ENCODE assay signal across 23 cellular contexts in the genomic region with DNA sequence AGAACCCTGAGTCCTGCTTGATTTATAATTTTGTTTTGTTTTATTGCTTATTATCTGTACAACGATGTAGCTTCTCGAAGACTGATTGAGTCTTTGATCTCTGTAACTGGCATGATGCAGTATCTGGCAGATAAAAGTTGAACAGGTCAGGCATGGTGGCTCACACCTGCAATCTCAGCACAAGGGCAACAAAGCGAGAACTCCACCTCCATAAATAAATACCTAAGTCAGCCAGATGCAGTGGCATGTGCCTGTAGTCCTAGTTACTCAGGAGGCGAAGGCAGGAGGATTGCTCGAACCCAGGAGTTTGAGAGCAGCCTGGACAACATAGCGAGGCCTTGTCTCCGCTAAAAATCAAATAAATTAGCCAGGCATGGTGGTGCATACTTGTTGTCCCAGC. TPM values are rescaled to one million over a fixed set of nuclear protein-coding genes. Genes with fewer than 3 reads are reported as not detected.
DNase-seq lines count a peak whose midpoint lies in the region; ATAC-seq, FAIRE-seq and TF ChIP-seq lines count a peak whose summit lies in the region.
"Had no signal": no experiment of that assay in that cellular context is flagged by ENCODE, and none has a peak within 500 bp of the region (broad histone marks: within the 10 kb centered on the region; RNA-seq: fewer than 3 reads in every experiment).

No MANE protein-coding gene starts in this region.

- no peak overlapping the region for H3K4me2 ChIP-seq in endothelial cell of umbilical vein (ENCODE audit: insufficient read depth, low read length)
- no peak overlapping the region for H3K4me2 ChIP-seq in PC-9

- H4K20me1 ChIP-seq in endothelial cell of umbilical vein (replicated peaks; ENCODE audit: control insufficient read depth, extremely low read depth, insufficient read depth, low read length) (no peaks in the 10 kb centered on the region), PC-9 (ENCODE audit: insufficient read depth) (no peaks in the 10 kb centered on the region)

- H3K36me3 ChIP-seq in endothelial cell of umbilical vein (ENCODE audit: control insufficient read depth in 2 of 2, extremely low read depth in 1 of 2, insufficient read depth in 2 of 2, low read length in 2 of 2) (no peaks in the 10 kb centered on the region), PC-9 (ENCODE audit: low read depth) (no peaks in the 10 kb centered on the region)
- H3K36me3 ChIP-seq: heart right ventricle, left lung, prostate gland had no signal

- no peaks in the 10 kb centered on the region for H3K9me1 ChIP-seq in endothelial cell of umbilical vein (replicated peaks; ENCODE audit: control insufficient read depth, extremely low read depth, insufficient read depth, low read length)

- no peak for TF ChIP-seq POLR2A in endothelial cell of umbilical vein (IDR thresholded peaks at IDR 0.05; ENCODE audit: low read depth, low read length)

- dilution Hi-C loops in endothelial cell of umbilical vein (cut with MboI; ENCODE audit: extremely low pct_ligation_motif_present, low sequenced_read_pairs), result no loop called here

- H3F3A ChIP-seq in PC-9 (ENCODE audit: insufficient read depth, low read depth), result 0 out of 2 replicates have a peak, but pooled peaks cover 5% of the 10 kb centered on the region

- no peak overlapping the region for H3K4me3 ChIP-seq in endothelial cell of umbilical vein (replicated peaks in 1 of 3; ENCODE audit: insufficient read depth in 1 of 3, low read depth in 1 of 3, low read length in 3 of 3)
- H3K4me3 ChIP-seq in PC-9, result no peak overlapping the region
- H3K4me3 ChIP-seq: body of pancreas, heart right ventricle, left lung, prostate gland, testis had no signal

- intact Hi-C loops in endothelial cell of umbilical vein (cut with micrococcal nuclease) (no loop called here), PC-9 (cut with micrococcal nuclease; ENCODE audit: unreplicated experiment) (no loop called here)

- CTCF ChIA-PET in endothelial cell of umbilical vein (lab: Charles Lee) (interaction anchor here (1.1 to 1.4 kb wide), 2 partner anchors 11 to 32 kb away, joined by 3 read pairs; no protein-coding TSS in a partner anchor), PC-9 (lab: Charles Lee) (no interaction called here)

- POLR2A ChIA-PET in endothelial cell of umbilical vein (lab: Charles Lee) (no interaction called here), PC-9 (lab: Charles Lee; ENCODE audit: unreplicated experiment) (no interaction called here)

- H3K79me2 ChIP-seq in endothelial cell of umbilical vein (ENCODE audit: control insufficient read depth, insufficient read depth, low read length) (no peaks in the 10 kb centered on the region), PC-9 (ENCODE audit: low read depth) (no peaks in the 10 kb centered on the region)

- BruUV-seq in endothelial cell of umbilical vein (replicated peaks; lab: Mats Ljungman, UMichigan) (no TSS peak), PC-9 (replicated peaks; lab: Mats Ljungman, UMichigan) (no TSS peak)

- H3K9me3 ChIP-seq in endothelial cell of umbilical vein (replicated peaks; ENCODE audit: control insufficient read depth, insufficient read depth, low read length) (no peaks in the 10 kb centered on the region), PC-9 (ENCODE audit: insufficient read depth, low read depth) (no peaks in the 10 kb centered on the region)
- H3K9me3 ChIP-seq: body of pancreas, prostate gland, testis had no signal

- H2AFZ ChIP-seq in endothelial cell of umbilical vein (ENCODE audit: low read depth, low read length) (no peak overlapping the region), PC-9 (no peak overlapping the region)

- no peak for DNase-seq in endothelial cell of umbilical vein (ENCODE audit: low read depth, low spot score)
- no peak for DNase-seq in PC-9
- no peak for DNase-seq in NCI-H2107 treated with DMSO at 0.1 percent for 48 hours (lab: John Stamatoyannopoulos, UW; ENCODE audit: unreplicated experiment)
- no peak for DNase-seq in NCI-H146 treated with DMSO at 0.1 percent for 48 hours (lab: John Stamatoyannopoulos, UW; ENCODE audit: unreplicated experiment)
- no peak for DNase-seq in iPS-NIHi11 (ENCODE audit: low spot score)
- DNase-seq: activated CD4-positive, alpha-beta memory T cell treated with anti-CD3 and anti-CD28 coated beads, Interleukin-2, amount 10 ng/mL, durations not matched to agents 7 days and 5 days; activated CD4-positive, CD25-positive, alpha-beta regulatory T cell; activated gamma-delta T cell treated with Interleukin-2 at 50 U/mL for 16 hours; activated T-cell treated with anti-CD3 and anti-CD28 coated beads for 4 hours; body of pancreas; DMS53; H7; heart right ventricle; left lung; NCI-H2107; NCI-H524 treated with DMSO at 0.1 percent for 48 hours; stimulated activated CD4-positive, alpha-beta T cell treated with anti-CD3 and anti-CD28 coated beads, Interleukin-1b, Interleukin-23, amount 100 ng/mL, for 48 hours; stimulated activated naive CD4-positive, alpha-beta T cell; testis had no signal

- H3K4me1 ChIP-seq in endothelial cell of umbilical vein (ENCODE audit: control insufficient read depth, extremely low read depth, insufficient read depth, low read length), result no peaks in the 10 kb centered on the region
- no peaks in the 10 kb centered on the region for H3K4me1 ChIP-seq in PC-9 (replicated peaks; ENCODE audit: insufficient read depth)
- H3K4me1 ChIP-seq: body of pancreas, heart right ventricle, left lung, prostate gland, testis had no signal

- peaks cover 3 to 7% of the 10 kb centered on the region in 2 experiments for H3K27me3 ChIP-seq in endothelial cell of umbilical vein (ENCODE audit: control insufficient read depth in 2 of 2, insufficient read depth in 2 of 2, low read length in 2 of 2)
- no peaks in the 10 kb centered on the region for H3K27me3 ChIP-seq in PC-9 (ENCODE audit: insufficient read depth, low read depth)
- H3K27me3 ChIP-seq: body of pancreas, heart right ventricle, left lung, testis had no signal

- no peak for TF ChIP-seq CTCF in endothelial cell of umbilical vein (IDR thresholded peaks at IDR 0.05; ENCODE audit: extremely low read depth in 1 of 2, insufficient read depth in 1 of 2, low read depth in 1 of 2, low read length in 2 of 2)
- TF ChIP-seq CTCF in PC-9 (conservative IDR thresholded peaks at IDR 0.05), result no peak

- FAIRE-seq in endothelial cell of umbilical vein (lab: Jason Lieb, UNC), result peak; percentile 12

- H3K9ac ChIP-seq in endothelial cell of umbilical vein (replicated peaks; ENCODE audit: extremely low read depth, insufficient read depth, low read length), result no peak overlapping the region

- no peaks in the 10 kb centered on the region for H3K9me2 ChIP-seq in PC-9 (ENCODE audit: insufficient read depth)

- H3K27ac ChIP-seq in endothelial cell of umbilical vein (ENCODE audit: insufficient read depth, low read depth, low read length), result no peak overlapping the region
- H3K27ac ChIP-seq in PC-9, result no peak overlapping the region
- H3K27ac ChIP-seq: body of pancreas, epithelial cell of prostate, heart right ventricle, left lung, prostate gland, testis had no signal

- ATAC-seq in GM18868 (IDR thresholded peaks at IDR 0.05; ENCODE audit: unreplicated experiment) (peak; percentile 53), HG03439 (IDR thresholded peaks at IDR 0.05; ENCODE audit: unreplicated experiment) (peak; percentile 56)
- ATAC-seq: body of pancreas, heart right ventricle, left lung had no signal

TF ChIP-seq in endothelial cell of umbilical vein, 7 proteins besides CTCF, POLR2A, EP300 and RAD21:
- TF ChIP-seq FOS (IDR thresholded peaks at IDR 0.05; ENCODE audit: borderline replicate concordance, insufficient read depth, low read length) (no peak), EZH2 (IDR thresholded peaks at IDR 0.05; ENCODE audit: borderline replicate concordance, low read depth, low read length, severe bottlenecking) (no peak), JUN (IDR thresholded peaks at IDR 0.05; ENCODE audit: borderline replicate concordance, insufficient read depth, insufficient read length, low read depth) (no peak), GATA2 (IDR thresholded peaks at IDR 0.05; ENCODE audit: insufficient read depth, insufficient read length, low read depth, low read length) (no peak), POLR2AphosphoS5 (IDR thresholded peaks at IDR 0.05; ENCODE audit: insufficient read depth, low read depth, low read length) (no peak), MYC (IDR thresholded peaks at IDR 0.05; ENCODE audit: low read depth, low read length) (no peak)
- TF ChIP-seq, protein P1, sequence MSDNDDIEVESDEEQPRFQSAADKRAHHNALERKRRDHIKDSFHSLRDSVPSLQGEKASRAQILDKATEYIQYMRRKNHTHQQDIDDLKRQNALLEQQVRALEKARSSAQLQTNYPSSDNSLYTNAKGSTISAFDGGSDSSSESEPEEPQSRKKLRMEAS (IDR thresholded peaks at IDR 0.05; ENCODE audit: insufficient read depth, insufficient read length), result no peak

RNA-seq across cellular contexts. Expression of gene WDR19, which starts 15.7 kb away (rescaled TPM):
- total RNA-seq in endothelial cell of umbilical vein, result 28.2 and 32.7 TPM in 2 replicates
- 27.0 and 27.1 TPM in 2 replicates for polyA plus RNA-seq in endothelial cell of umbilical vein
- polyA plus RNA-seq in endothelial cell of umbilical vein (2011; cell fraction: cytosol; rRNA removed), result 17.2 and 24.0 TPM in 2 replicates
- polyA plus RNA-seq in endothelial cell of umbilical vein (2011; cell fraction: nucleus; rRNA removed), result 159 and 165 TPM in 2 replicates
- 20.1 and 24.0 TPM in 2 replicates for polyA plus RNA-seq in endothelial cell of umbilical vein (2012)
- polyA minus RNA-seq in endothelial cell of umbilical vein, result 35.9 and 36.1 TPM in 2 replicates
- 8.5 TPM for polyA minus RNA-seq in endothelial cell of umbilical vein (2011; cell fraction: cytosol; rRNA and poly(A)+ RNA removed)
- 51.3 and 68.6 TPM in 2 replicates for polyA minus RNA-seq in endothelial cell of umbilical vein (2011; cell fraction: nucleus; rRNA and poly(A)+ RNA removed)
- 26.1 and 33.2 TPM in 2 replicates for total RNA-seq in PC-9 (2021)
